7 cellular contexts compared by ENCODE assay signal in the genomic region with DNA sequence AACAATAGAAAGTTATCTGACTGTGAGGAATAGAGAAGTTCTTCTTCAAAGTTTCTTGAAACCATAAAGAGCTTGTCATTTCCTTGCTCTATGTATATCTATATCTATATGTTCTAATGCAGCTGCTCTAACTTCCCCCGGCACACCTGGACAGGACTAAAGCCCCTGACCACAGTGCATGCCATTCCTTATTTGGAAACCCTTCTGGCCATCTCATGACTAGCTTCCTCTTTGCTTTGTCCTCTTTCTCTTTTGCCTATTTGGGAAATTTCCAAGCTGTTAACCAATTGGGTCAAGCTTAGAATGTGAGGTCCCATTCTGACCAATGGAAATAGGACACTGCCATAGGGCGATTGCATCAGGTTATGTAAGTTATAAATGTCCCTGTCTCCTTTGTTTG.
"Had no signal": no experiment of that assay in that cellular context is flagged by ENCODE, and none has a peak within 500 bp of the region (broad histone marks: within the 10 kb centered on the region; RNA-seq: fewer than 3 reads in every experiment).

No MANE protein-coding gene starts in this region.

- H3K36me3 ChIP-seq: HAP-1 had no signal

- H3K4me3 Mint-ChIP-seq: GM23338, HFFc6, IgD-negative memory B cell had no signal

- H3K4me1 Mint-ChIP-seq: GM23338, IgD-negative memory B cell had no signal

- H2AFZ ChIP-seq: GM23338 had no signal

- H3K4me3 ChIP-seq: GM23338, HAP-1 had no signal

- FAIRE-seq: HepG2 had no signal

- H3K4me2 ChIP-seq: GM23338 had no signal

- H3K27me3 Mint-ChIP-seq: IgD-negative memory B cell had no signal

- H3K27ac Mint-ChIP-seq: GM23338, HFFc6, IgD-negative memory B cell had no signal

- H3K27ac ChIP-seq: HL-60 had no signal

- H3K4me1 ChIP-seq: HAP-1 had no signal

- DNase-seq: H7, HFFc6 had no signal

- H3K9me3 ChIP-seq: HAP-1 had no signal

- H3K36me3 Mint-ChIP-seq: IgD-negative memory B cell had no signal
